In the genomic region with DNA sequence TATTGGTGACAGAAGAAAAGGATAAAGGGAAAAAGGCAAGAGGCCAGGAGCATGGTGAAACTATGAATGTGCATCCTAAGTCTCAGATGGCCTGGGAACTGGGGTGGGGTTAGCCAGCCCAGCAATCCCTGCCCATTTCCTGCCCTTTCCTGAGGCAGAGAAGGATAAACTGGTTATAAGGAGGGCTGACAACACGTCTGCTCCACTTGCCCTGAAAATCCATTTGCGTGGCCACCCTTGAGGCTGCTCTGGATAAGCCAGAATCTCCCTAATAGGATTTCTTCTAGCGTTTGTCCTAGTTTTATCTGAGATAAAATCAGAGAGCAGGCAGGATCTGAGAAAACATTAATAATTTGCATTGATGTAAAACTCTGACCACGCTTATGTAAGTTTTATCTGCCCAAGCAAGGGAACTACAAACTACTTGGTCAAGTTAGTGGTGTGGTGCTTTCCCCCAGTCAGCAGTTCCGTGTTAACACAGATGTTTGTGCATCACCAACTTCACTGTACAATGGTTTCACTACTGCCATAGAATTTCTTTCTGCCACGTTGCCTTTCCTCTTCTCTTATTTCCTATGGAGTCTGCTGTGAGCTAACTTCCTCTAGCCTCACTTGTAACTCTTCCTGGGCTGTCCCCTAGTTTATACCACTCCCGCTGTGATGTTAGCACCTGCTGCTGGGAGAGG, we compare ENCODE assay signal across 13 cellular contexts.
DNase-seq lines count a peak whose midpoint lies in the region; ATAC-seq and TF ChIP-seq lines count a peak whose summit lies in the region.
"Had no signal": no experiment of that assay in that cellular context is flagged by ENCODE, and none has a peak within 500 bp of the region (broad histone marks: within the 10 kb centered on the region; RNA-seq: fewer than 3 reads in every experiment).

No MANE protein-coding gene starts in this region.

- H3K4me2 ChIP-seq in BLaER1: peak overlapping the region; percentile 36; the same call in 1 of the 2 replicates

- peak; percentile 74 for ATAC-seq in GM19324 (IDR thresholded peaks at IDR 0.05; ENCODE audit: low FRiP score, unreplicated experiment)
- ATAC-seq in HG02798 (IDR thresholded peaks at IDR 0.05; ENCODE audit: poor library complexity, unreplicated experiment): peak; percentile 97
- peak; percentile 94 for ATAC-seq in HG03571 (IDR thresholded peaks at IDR 0.05; ENCODE audit: unreplicated experiment)

- H3K9ac ChIP-seq in BLaER1: no peak overlapping the region

- TF ChIP-seq CTCF in dorsolateral prefrontal cortex (IDR thresholded peaks at IDR 0.05 in 54 of 56, conservative IDR thresholded peaks at IDR 0.05 in 2 of 56; ENCODE audit: low read depth in 1 of 56, partially characterized antibody in 56 of 56): no peak

- intact Hi-C loops in dorsolateral prefrontal cortex (cut with DNase I): no loop called here

- no peaks in the 10 kb centered on the region for H3K27me3 ChIP-seq in BLaER1
- no peaks in the 10 kb centered on the region for H3K27me3 ChIP-seq in dorsolateral prefrontal cortex
- H3K27me3 ChIP-seq: upper lobe of left lung had no signal

- no peaks in the 10 kb centered on the region for H3K9me3 ChIP-seq in BLaER1
- H3K9me3 ChIP-seq: upper lobe of left lung had no signal

- DNase-seq in NCI-H146 (lab: John Stamatoyannopoulos, UW) (no peak), NAMALWA (ENCODE audit: low spot score) (no peak), dorsolateral prefrontal cortex (no peak)
- DNase-seq in activated effector memory CD4-positive, alpha-beta T cell treated with Interleukin-2 at 50 U/mL for 16 hours: no peak
- DNase-seq: ACHN; NCI-H446 treated with DMSO at 0.1 percent for 48 hours; stimulated activated CD4-positive, alpha-beta T cell treated with anti-CD3 and anti-CD28 coated beads, Interleukin-4, amount 100 ng/mL, for 4 hours; T-helper 9 cell; upper lobe of left lung had no signal

- H3K4me3 ChIP-seq in BLaER1 (no peak overlapping the region), dorsolateral prefrontal cortex (no peak overlapping the region)
- H3K4me3 ChIP-seq: upper lobe of left lung had no signal

- H3K27ac ChIP-seq in BLaER1: 0 out of 2 replicates have a peak overlapping the region, but pooled peaks have one; percentile 1
- H3K27ac ChIP-seq in dorsolateral prefrontal cortex: no peak overlapping the region
- H3K27ac ChIP-seq: upper lobe of left lung had no signal

- peaks cover 9% of the 10 kb centered on the region for H3K4me1 ChIP-seq in BLaER1
- H3K4me1 ChIP-seq: upper lobe of left lung had no signal

- no peaks in the 10 kb centered on the region for H4K20me1 ChIP-seq in BLaER1

- no peaks in the 10 kb centered on the region for H3K36me3 ChIP-seq in BLaER1
- H3K36me3 ChIP-seq: upper lobe of left lung had no signal
